ENCODE assay signal across 13 cellular contexts in the genomic region with DNA sequence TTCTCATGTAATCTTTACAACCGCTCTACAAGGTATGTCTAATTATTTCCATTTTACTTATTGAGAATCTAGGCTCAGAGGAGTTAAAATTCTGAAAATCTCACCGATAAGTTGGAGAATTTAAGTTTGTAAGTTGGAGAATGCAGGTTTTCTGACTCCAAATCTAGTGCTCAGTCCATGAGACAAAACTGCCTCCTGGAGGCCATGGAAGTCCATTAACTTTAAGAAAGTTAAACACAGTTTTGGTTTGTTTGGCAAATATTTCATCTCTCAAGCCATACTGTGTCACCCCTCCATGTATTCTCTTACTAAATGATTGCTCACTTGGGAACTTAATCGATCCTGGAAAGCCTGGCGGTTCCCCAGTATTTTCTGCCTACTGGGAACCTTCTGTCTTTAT. TPM values are rescaled to one million over a fixed set of nuclear protein-coding genes. Genes with fewer than 3 reads are reported as not detected.
DNase-seq lines count a peak whose midpoint lies in the region; ATAC-seq, FAIRE-seq and TF ChIP-seq lines count a peak whose summit lies in the region.
"Had no signal": no experiment of that assay in that cellular context is flagged by ENCODE, and none has a peak within 500 bp of the region (broad histone marks: within the 10 kb centered on the region; RNA-seq: fewer than 3 reads in every experiment).

No MANE protein-coding gene starts in this region.

- peak; percentile 80 for FAIRE-seq in K562 (lab: Jason Lieb, UNC)
- FAIRE-seq in kidney (lab: Jason Lieb, UNC): no peak
- FAIRE-seq: TTC549 had no signal

- no peaks in the 10 kb centered on the region for H3K4me1 ChIP-seq in K562 (replicated peaks in 1 of 2; ENCODE audit: control insufficient read depth in 2 of 2, insufficient read depth in 2 of 2, low read length in 2 of 2)
- H3K4me1 ChIP-seq in kidney (ENCODE audit: control insufficient read depth in 1 of 2, insufficient read depth in 1 of 2, low read depth in 1 of 2, low read length in 2 of 2): no peaks in the 10 kb centered on the region
- no peaks in the 10 kb centered on the region for H3K4me1 ChIP-seq in stomach
- H3K4me1 ChIP-seq: thyroid gland had no signal

- H3K9me3 ChIP-seq in K562 (replicated peaks; ENCODE audit: control insufficient read depth, insufficient read depth, low read depth, low read length): no peaks in the 10 kb centered on the region
- H3K9me3 ChIP-seq in kidney (ENCODE audit: control insufficient read depth in 1 of 2, low read length in 2 of 2): no peaks in the 10 kb centered on the region
- no peaks in the 10 kb centered on the region for H3K9me3 ChIP-seq in stomach
- H3K9me3 ChIP-seq: thyroid gland had no signal

- H3K4me3 Mint-ChIP-seq in HFFc6: no peak overlapping the region

- TF ChIP-seq RAD21 in K562 (CRISPR knock-in tag; conservative IDR thresholded peaks at IDR 0.05 in 1 of 2, IDR thresholded peaks at IDR 0.05 in 1 of 2): peak; percentile 42 to 82

- H3K27me3 Mint-ChIP-seq in HFFc6 (ENCODE audit: insufficient read depth): no peaks in the 10 kb centered on the region

- no TSS peak for BruUV-seq in K562 (replicated peaks; lab: Mats Ljungman, UMichigan)

- CTCF ChIA-PET in K562 (lab: Yijun Ruan, JAX; ENCODE audit: low intra/inter-chr PET ratio): interaction anchor here (0.8 kb wide), 1 partner anchor 222 kb away, joined by 3 read pairs; no protein-coding TSS in a partner anchor

- WGBS in K562 (ENCODE audit: insufficient coverage, low coverage, missing lambda C conversion rate): 14% methylated on average over 4 of the region's 4 CpGs
- WGBS in stomach, 5 donors: 68 to 76% (median 75%) methylated on average over 4 of the region's 4 CpGs

- H3K9me3 Mint-ChIP-seq in HFFc6: no peaks in the 10 kb centered on the region

- POLR2A ChIA-PET in K562 (lab: Yijun Ruan, JAX): no interaction called here

- no peak for TF ChIP-seq POLR2A in K562 (conservative IDR thresholded peaks at IDR 0.05)
- no peak for TF ChIP-seq POLR2A in stomach (IDR thresholded peaks at IDR 0.05)

- no peaks in the 10 kb centered on the region for H3K9me1 ChIP-seq in K562 (ENCODE audit: control insufficient read depth, insufficient read depth, low read length)

- H3K4me2 ChIP-seq in K562 (ENCODE audit: insufficient read depth, low read length): no peak overlapping the region

- peak; percentile 66 for ATAC-seq in K562
- ATAC-seq in stimulated activated naive CD8-positive, alpha-beta T cell treated with anti-CD3 and anti-CD28 coated beads, Interleukin-15, Interleukin-2, amounts not matched to agents 100 U/mL and 50 U/mL, for 24 hours: no peak
- ATAC-seq: Panc1 had no signal

- 0 out of 5 replicates have a peak, but pooled peaks cover 0 to 2% of the 10 kb centered on the region in 2 experiments for H3K27me3 ChIP-seq in K562 (ENCODE audit: control insufficient read depth in 2 of 2, insufficient read depth in 2 of 2, low read length in 2 of 2)
- no peaks in the 10 kb centered on the region for H3K27me3 ChIP-seq in stomach
- H3K27me3 ChIP-seq: thyroid gland had no signal

- H3K36me3 Mint-ChIP-seq in HFFc6 (ENCODE audit: low read depth): no peaks in the 10 kb centered on the region; the same call in 1 of the 2 replicates

- H3K79me2 ChIP-seq in K562 (ENCODE audit: control insufficient read depth, insufficient read depth, low read length): no peaks in the 10 kb centered on the region

- no peaks in the 10 kb centered on the region for H4K20me1 ChIP-seq in K562 (replicated peaks; ENCODE audit: control insufficient read depth, insufficient read depth, low read length)

- DNase-seq in HFFc6 (peak; percentile 10), K562 (ENCODE audit: extremely low read depth in 1 of 4, low spot score in 3 of 4) (peak in 2 of 4 experiments; percentile 15 to 42), kidney (no peak), NCI-H226 (no peak), stomach (no peak), NCI-H187 (lab: John Stamatoyannopoulos, UW) (no peak)
- no peak for DNase-seq in stimulated activated naive CD8-positive, alpha-beta T cell treated with anti-CD3 and anti-CD28 coated beads, Interleukin-15, Interleukin-2, amounts not matched to agents 100 U/mL and 50 U/mL, for 24 hours
- DNase-seq: DMS79 treated with DMSO at 0.1 percent for 48 hours, NCI-H2029, thyroid gland had no signal

- TF ChIP-seq EP300 in K562 (IDR thresholded peaks at IDR 0.05; ENCODE audit: low read length) (no peak), stomach (IDR thresholded peaks at IDR 0.05) (no peak)

- H3K4me3 ChIP-seq in K562 (no peak overlapping the region), kidney (ENCODE audit: low read length in 2 of 2) (no peak overlapping the region), stomach (no peak overlapping the region)
- H3K4me3 ChIP-seq: thyroid gland had no signal

- H3K27ac Mint-ChIP-seq in HFFc6: no peak overlapping the region

- H3K27ac ChIP-seq in C4-2B (no peak overlapping the region), K562 (ENCODE audit: extremely low read depth, low read depth, low read length) (no peak overlapping the region), kidney (ENCODE audit: low read depth in 2 of 2, low read length in 2 of 2) (no peak overlapping the region), stomach (no peak overlapping the region)
- H3K27ac ChIP-seq: thyroid gland had no signal

- H3K36me3 ChIP-seq in K562 (ENCODE audit: control insufficient read depth, insufficient read depth, low read length) (no peaks in the 10 kb centered on the region), kidney (ENCODE audit: control insufficient read depth in 1 of 2, insufficient read depth in 2 of 2, low read length in 2 of 2) (peaks cover 0 to 1% of the 10 kb centered on the region in 2 donors), stomach (peaks cover 0 to 7% (median 0%) of the 10 kb centered on the region in 4 donors)
- H3K36me3 ChIP-seq: thyroid gland had no signal

- peaks cover 23% of the 10 kb centered on the region for H3K4me1 Mint-ChIP-seq in HFFc6 (ENCODE audit: low read depth)

- TF ChIP-seq CTCF in C4-2B (conservative IDR thresholded peaks at IDR 0.05) (peak; percentile 53), HFFc6 (IDR thresholded peaks at IDR 0.05) (peak; percentile 73), K562 (IDR thresholded peaks at IDR 0.05 in 2 of 3, conservative IDR thresholded peaks at IDR 0.05 in 1 of 3; ENCODE audit: insufficient read depth in 2 of 3, low read depth in 1 of 3, low read length in 3 of 3) (peak; percentile 22 to 65 (median 50); a peak in 4 of 6 replicates), kidney (IDR thresholded peaks at IDR 0.05; ENCODE audit: borderline replicate concordance, extremely low read depth, insufficient read depth) (peak; percentile 15), stomach (IDR thresholded peaks at IDR 0.05) (no peak)

- in situ Hi-C loops in K562 (cut with MboI): no loop called here

- H3K9ac ChIP-seq in K562 (ENCODE audit: insufficient read depth in 1 of 2, low read depth in 2 of 2, low read length in 2 of 2) (no peak overlapping the region), kidney (ENCODE audit: low read length in 2 of 2) (no peak overlapping the region)

- H2AFZ ChIP-seq in K562 (ENCODE audit: low read depth, low read length): no peak overlapping the region

- intact Hi-C loops in K562 (cut with micrococcal nuclease): loop anchor here (1.0 to 10.0 kb wide), 3 partner anchors 129 to 222 kb away; no protein-coding TSS in a partner anchor
- intact Hi-C loops in kidney (cut with DNase I): no loop called here
- intact Hi-C loops in stomach (cut with DNase I; ENCODE audit: low total_unique reads): no loop called here

TF ChIP-seq in K562, 482 proteins besides CTCF, POLR2A, EP300 and RAD21 (continues in another document):
- TF ChIP-seq, protein P1, sequence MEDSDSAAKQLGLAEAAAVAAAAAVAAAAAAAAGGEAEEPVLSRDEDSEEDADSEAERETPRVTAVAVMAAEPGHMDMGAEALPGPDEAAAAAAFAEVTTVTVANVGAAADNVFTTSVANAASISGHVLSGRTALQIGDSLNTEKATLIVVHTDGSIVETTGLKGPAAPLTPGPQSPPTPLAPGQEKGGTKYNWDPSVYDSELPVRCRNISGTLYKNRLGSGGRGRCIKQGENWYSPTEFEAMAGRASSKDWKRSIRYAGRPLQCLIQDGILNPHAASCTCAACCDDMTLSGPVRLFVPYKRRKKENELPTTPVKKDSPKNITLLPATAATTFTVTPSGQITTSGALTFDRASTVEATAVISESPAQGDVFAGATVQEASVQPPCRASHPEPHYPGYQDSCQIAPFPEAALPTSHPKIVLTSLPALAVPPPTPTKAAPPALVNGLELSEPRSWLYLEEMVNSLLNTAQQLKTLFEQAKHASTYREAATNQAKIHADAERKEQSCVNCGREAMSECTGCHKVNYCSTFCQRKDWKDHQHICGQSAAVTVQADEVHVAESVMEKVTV (CRISPR knock-in tag; IDR thresholded peaks at IDR 0.05): 0 out of 2 replicates have a peak, but pooled peaks have one; percentile 22
- TF ChIP-seq SMC3 (conservative IDR thresholded peaks at IDR 0.05; ENCODE audit: insufficient read depth, low read depth, low read length) (0 out of 2 replicates have a peak, but pooled peaks have one; percentile 39), RBM25 (IDR thresholded peaks at IDR 0.05; ENCODE audit: low read depth, low read length, severe bottlenecking) (peak; percentile 32)

RNA-seq across cellular contexts. Expression of a gene that starts 52.6 kb away (rescaled TPM):
- 10 to 100 TPM; 23.6 to 26.8 (median 25.0) TPM for total RNA-seq in HFFc6 (2021; fragmentation: NEBNext Ultra II Directional; extraction: Animal tissue kit (Norgen Biotek cat#: 25700))
- total RNA-seq in K562 (2011; cell fraction: chromatin; rRNA removed; ENCODE audit: low replicate concordance): 11.0 and 32.0 TPM in 2 replicates
- total RNA-seq in K562 (2011; cell fraction: nucleolus; rRNA removed): 9.7 and 10.3 TPM in 2 replicates
- 13.9 and 24.1 TPM in 2 replicates for total RNA-seq in K562 (2011; cell fraction: nucleoplasm; rRNA removed)
- total RNA-seq in K562 (2014; rRNA removed): 11.9 and 17.8 TPM in 2 replicates
- 38.8 and 47.6 TPM in 2 replicates for total RNA-seq in K562 (2014; rRNA removed; fragmentation: Illumina TruSeq; extraction: Trizol)
- 30.9 and 32.1 TPM in 2 replicates for total RNA-seq in K562 (2015; rRNA removed; fragmentation: Illumina TruSeq; extraction: Trizol)
- total RNA-seq in K562 (2021): 28.5 and 33.0 TPM in 2 replicates
- polyA plus RNA-seq in K562 (2011; rRNA removed): 47.2 and 56.8 TPM in 2 replicates
- 9.6 and 24.1 TPM in 2 replicates for polyA plus RNA-seq in K562 (2011; cell fraction: cytosol; rRNA removed)
- 6.4 and 10.8 TPM in 2 replicates for polyA plus RNA-seq in K562 (2011; cell fraction: nucleus; rRNA removed)
- polyA plus RNA-seq in K562 (2012): 20.4 and 29.5 TPM in 2 replicates
- polyA plus RNA-seq in K562 (2014; fragmentation: Illumina TruSeq; extraction: Trizol): 28.7 and 37.3 TPM in 2 replicates
- polyA plus RNA-seq in K562 (2014; fragmentation: Nextera tagmentation; extraction: Ambion mirVana): 10 to 100 TPM; 87.0 to 87.9 TPM
- 26.0 and 30.0 TPM in 2 replicates for polyA plus RNA-seq in K562 (2014; rRNA removed)
- 41.9 and 45.6 TPM in 2 replicates for polyA minus RNA-seq in K562 (2011; rRNA and poly(A)+ RNA removed)
- polyA minus RNA-seq in K562 (2011; cell fraction: cytosol; rRNA and poly(A)+ RNA removed): 9.2 and 13.8 TPM in 2 replicates
- polyA minus RNA-seq in K562 (2011; cell fraction: nucleus; rRNA and poly(A)+ RNA removed): 7.0 and 10.2 TPM in 2 replicates
- total RNA-seq in kidney: 25.7 TPM
- 14.5 TPM for polyA plus RNA-seq in kidney (ENCODE audit: insufficient read depth, low read depth, low replicate concordance)
- 10 to 100 TPM in 4 of 5 donors, not detected in 1; 11.6 to 20.2 (median 12.9) TPM for total RNA-seq in stomach
- polyA plus RNA-seq in stomach: 10 to 100 TPM in 2 of 3 donors, 1 to 10 TPM in 1; 4.6 to 14.8 (median 11.4) TPM

Comparison
In these comparisons a context has a peak if more than half of its experiments do, and no peak if none do; other contexts are left out.
1. CTCF ChIP-seq: peak in C4-2B (single experiment), HFFc6 (single experiment), K562 (3 of 3) and kidney (single experiment); none in stomach (0 of 7).